Comparison of ENCODE assay signal across 8 cellular contexts in the genomic region with DNA sequence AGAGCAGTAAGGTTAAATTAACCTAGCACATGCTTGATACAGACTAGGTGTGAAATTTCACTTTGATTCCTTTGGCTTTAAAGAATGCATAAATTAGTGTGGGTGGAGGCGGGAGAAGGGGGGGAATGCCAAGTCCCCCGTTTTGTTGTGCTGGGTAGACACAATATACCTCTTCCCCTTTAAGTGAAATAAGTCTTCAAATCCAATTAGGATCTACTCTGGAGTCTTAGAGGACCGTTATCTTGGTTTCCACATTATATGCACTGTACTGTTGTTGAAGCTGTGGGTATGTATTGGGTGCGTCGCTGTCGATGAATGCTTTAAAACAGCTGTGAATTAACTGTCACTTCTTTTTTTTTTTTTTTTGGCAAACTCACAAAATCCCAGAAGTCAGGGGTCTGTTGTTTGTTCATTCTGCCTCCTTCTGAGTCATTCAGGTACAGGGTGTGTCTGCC. TPM values are rescaled to one million over a fixed set of nuclear protein-coding genes. Genes with fewer than 3 reads are reported as not detected.
DNase-seq lines count a peak whose midpoint lies in the region; ATAC-seq and TF ChIP-seq lines count a peak whose summit lies in the region.

No MANE protein-coding gene starts in this region.

- intact Hi-C loops in ascending aorta (cut with DNase I) = loop anchor here (5.0 to 10.0 kb wide), 2 partner anchors 52 to 340 kb away; a partner anchor contains a TSS
- intact Hi-C loops in lower lobe of right lung (cut with DNase I) = no loop called here

- H3K4me3 ChIP-seq in ascending aorta (peak overlapping the region; percentile 82 to 84), lower lobe of right lung (peak overlapping the region; percentile 76)

- H3K36me3 ChIP-seq in ascending aorta (peaks cover 0 to 7% of the 10 kb centered on the region in 2 donors), lower lobe of right lung (peaks cover 7% of the 10 kb centered on the region)

- H3K27ac ChIP-seq in ascending aorta (peak overlapping the region; percentile 67 to 73), lower lobe of right lung (peak overlapping the region; percentile 90)

- H3K4me1 ChIP-seq in ascending aorta (peaks cover 0 to 12% of the 10 kb centered on the region in 2 donors), lower lobe of right lung (peaks cover 8% of the 10 kb centered on the region)

- no peaks in the 10 kb centered on the region for H3K27me3 ChIP-seq in ascending aorta
- peaks cover 13% of the 10 kb centered on the region for H3K27me3 ChIP-seq in lower lobe of right lung (ENCODE audit: low read depth)

- TF ChIP-seq CTCF in ascending aorta (IDR thresholded peaks at IDR 0.05) (no peak), lower lobe of right lung (IDR thresholded peaks at IDR 0.05) (no peak)

- H3K9me3 ChIP-seq in ascending aorta (no peaks in the 10 kb centered on the region), lower lobe of right lung (no peaks in the 10 kb centered on the region)

- ATAC-seq in lower lobe of right lung = no peak
- no peak for ATAC-seq in GM18502 (IDR thresholded peaks at IDR 0.05; ENCODE audit: poor library complexity, unreplicated experiment)
- no peak for ATAC-seq in HG03280 (IDR thresholded peaks at IDR 0.05; ENCODE audit: unreplicated experiment)

- DNase-seq in stimulated activated CD4-positive, alpha-beta T cell treated with anti-CD3 and anti-CD28 coated beads, Interleukin-2, amount 100 ng/mL, for 24 hours = peak; percentile 30 to 48
- no peak for DNase-seq in stimulated activated CD4-positive, alpha-beta T cell treated with anti-CD3 and anti-CD28 coated beads, Interleukin-12 subunit alpha, Interleukin-12 subunit beta, amount 100 ng/mL, for 4 hours
- no peak for DNase-seq in ascending aorta (ENCODE audit: low spot score in 2 of 2)
- no peak for DNase-seq in lower lobe of right lung
- no peak for DNase-seq in HuH-7 (ENCODE audit: low spot score)
- no peak for DNase-seq in NCI-H1092 (lab: John Stamatoyannopoulos, UW)

RNA-seq across cellular contexts. Expression of a gene that starts 1.6 kb away (rescaled TPM):
- total RNA-seq in ascending aorta (291 TPM), lower lobe of right lung (107 TPM)

Comparison
In these comparisons a context has a peak if more than half of its experiments do, and no peak if none do; other contexts are left out.
1. DNase-seq: peak in stimulated activated CD4-positive, alpha-beta T cell treated with anti-CD3 and anti-CD28 coated beads, Interleukin-2, amount 100 ng/mL, for 24 hours (2 of 2); none in stimulated activated CD4-positive, alpha-beta T cell treated with anti-CD3 and anti-CD28 coated beads, Interleukin-12 subunit alpha, Interleukin-12 subunit beta, amount 100 ng/mL, for 4 hours (single experiment), ascending aorta (0 of 2), lower lobe of right lung (single experiment), HuH-7 (single experiment) and NCI-H1092 (single experiment).